ENCODE assay signal across 14 cellular contexts in genomic region chr4:53576218-53576617, GRCh38. TPM values are rescaled to one million over a fixed set of nuclear protein-coding genes. Genes with fewer than 3 reads are reported as not detected.
DNase-seq lines count a peak whose midpoint lies in the region; ATAC-seq and TF ChIP-seq lines count a peak whose summit lies in the region.
"Had no signal": no experiment of that assay in that cellular context is flagged by ENCODE, and none has a peak within 500 bp of the region (broad histone marks: within the 10 kb centered on the region; RNA-seq: fewer than 3 reads in every experiment).

No MANE protein-coding gene starts in this region.

- intact Hi-C loops in IMR-90 (cut with micrococcal nuclease) (loop anchor here (2.0 to 5.0 kb wide), 6 partner anchors 84 to 651 kb away; partner anchors contain the start of gene PDGFRA), right cardiac atrium (cut with DNase I) (no loop called here)

- H3K36me3 ChIP-seq in IMR-90 (ENCODE audit: control insufficient read depth, insufficient read depth, low read length) (no peaks in the 10 kb centered on the region), fibroblast of lung (ENCODE audit: control insufficient read depth, insufficient read depth, low read length) (no peaks in the 10 kb centered on the region), osteoblast (ENCODE audit: insufficient read depth, low read length) (no peaks in the 10 kb centered on the region)

- H3K18ac ChIP-seq in IMR-90 (ENCODE audit: low read depth, low read length) = peak overlapping the region; percentile 99

- H2AFZ ChIP-seq in IMR-90 (replicated peaks; ENCODE audit: low read length, poor library complexity) = peak overlapping the region; percentile 80
- H2AFZ ChIP-seq in fibroblast of lung (ENCODE audit: low read length) = no peak overlapping the region
- no peak overlapping the region for H2AFZ ChIP-seq in osteoblast (ENCODE audit: low read length)

- peak overlapping the region; percentile 98 for H3K27ac ChIP-seq in IMR-90 (ENCODE audit: insufficient read depth, low read length)
- no peak overlapping the region for H3K27ac ChIP-seq in fibroblast of lung (ENCODE audit: insufficient read depth, low read length)
- H3K27ac ChIP-seq in osteoblast (ENCODE audit: low read depth, low read length) = no peak overlapping the region
- H3K27ac ChIP-seq in right cardiac atrium (ENCODE audit: low read length) = no peak overlapping the region

- H3K79me2 ChIP-seq in fibroblast of lung (ENCODE audit: control insufficient read depth, insufficient read depth, low read length) (no peaks in the 10 kb centered on the region), osteoblast (ENCODE audit: insufficient read depth, low read length) (no peaks in the 10 kb centered on the region)

- no peak for TF ChIP-seq POLR2A in IMR-90 (IDR thresholded peaks at IDR 0.05; ENCODE audit: low read depth, low read length)
- no peak for TF ChIP-seq POLR2A in erythroblast (IDR thresholded peaks at IDR 0.05; ENCODE audit: low read length)

- H3K4ac ChIP-seq in IMR-90 (ENCODE audit: low read depth, low read length) = peak overlapping the region; percentile 99

- H3K9me3 ChIP-seq in IMR-90 (ENCODE audit: control insufficient read depth, insufficient read depth, low read length) = no peaks in the 10 kb centered on the region; the same call in 1 of the 2 replicates
- H3K9me3 ChIP-seq in fibroblast of lung (ENCODE audit: control insufficient read depth, insufficient read depth, low read depth, low read length) = no peaks in the 10 kb centered on the region
- no peaks in the 10 kb centered on the region for H3K9me3 ChIP-seq in osteoblast (ENCODE audit: low read depth, low read length)
- no peaks in the 10 kb centered on the region for H3K9me3 ChIP-seq in right cardiac atrium (ENCODE audit: control insufficient read depth, low read length)
- H3K9me3 ChIP-seq: SK-N-SH had no signal

- H3K4me2 ChIP-seq in IMR-90 (ENCODE audit: low read depth, low read length) = peak overlapping the region; percentile 23; the same call in 1 of the 2 replicates
- H3K4me2 ChIP-seq in fibroblast of lung (ENCODE audit: extremely low read depth, insufficient read depth, low read length) = peak overlapping the region; percentile 54
- no peak overlapping the region for H3K4me2 ChIP-seq in osteoblast (ENCODE audit: insufficient read depth, low read length)

- H3K14ac ChIP-seq in IMR-90 (replicated peaks; ENCODE audit: low read depth, low read length) = peak overlapping the region; percentile 94

- no peaks in the 10 kb centered on the region; a peak in 1 of 4 replicates for H3K79me1 ChIP-seq in IMR-90 (ENCODE audit: low read depth in 1 of 2, low read length in 2 of 2)

- TF ChIP-seq CTCF in IMR-90 (conservative IDR thresholded peaks at IDR 0.05; ENCODE audit: low read depth, low read length) = no peak
- no peak for TF ChIP-seq CTCF in fibroblast of lung (conservative IDR thresholded peaks at IDR 0.05 in 1 of 2, IDR thresholded peaks at IDR 0.05 in 1 of 2; ENCODE audit: low read depth in 1 of 2, low read length in 2 of 2)
- no peak for TF ChIP-seq CTCF in osteoblast (IDR thresholded peaks at IDR 0.05; ENCODE audit: extremely low read depth, low read depth, low read length)

- peak overlapping the region; percentile 89 for H2AK9ac ChIP-seq in IMR-90 (replicated peaks; ENCODE audit: low read depth, low read length, poor library complexity)

- POLR2A ChIA-PET in IMR-90 (lab: Charles Lee; ENCODE audit: unreplicated experiment) = no interaction called here

- H3K56ac ChIP-seq in IMR-90 (ENCODE audit: extremely low read depth, insufficient read depth, low read length) = peak overlapping the region; percentile 89

- peak overlapping the region; percentile 99 for H4K5ac ChIP-seq in IMR-90 (ENCODE audit: low read depth, low read length)

- BruUV-seq in IMR-90 (replicated peaks; lab: Mats Ljungman, UMichigan) = no TSS peak

- in situ Hi-C loops in IMR-90 (cut with MboI; ENCODE audit: low sequenced_read_pairs) = no loop called here

- dilution Hi-C loops in IMR-90 (cut with HindIII; ENCODE audit: low sequenced_read_pairs, unreplicated experiment) = no loop called here

- H2BK120ac ChIP-seq in IMR-90 (ENCODE audit: low read depth, low read length) = peak overlapping the region; percentile 99

- H3K27me3 ChIP-seq in IMR-90 (ENCODE audit: control insufficient read depth, insufficient read depth, low read length) (no peaks in the 10 kb centered on the region), fibroblast of lung (ENCODE audit: control insufficient read depth, insufficient read depth, low read length) (no peaks in the 10 kb centered on the region), osteoblast (ENCODE audit: insufficient read depth, low read length) (no peaks in the 10 kb centered on the region), right cardiac atrium (ENCODE audit: control insufficient read depth, insufficient read depth) (no peaks in the 10 kb centered on the region)

- H3K9ac ChIP-seq in IMR-90 (ENCODE audit: low read depth, low read length) = peak overlapping the region; percentile 74
- no peak overlapping the region for H3K9ac ChIP-seq in fibroblast of lung (ENCODE audit: insufficient read depth, low read length)
- H3K9ac ChIP-seq: SK-N-SH had no signal

- H3K4me1 ChIP-seq in IMR-90 (ENCODE audit: control insufficient read depth, insufficient read depth, low read length) (peaks cover 32% of the 10 kb centered on the region), fibroblast of lung (ENCODE audit: control insufficient read depth, extremely low read depth, insufficient read depth, low read length) (peaks cover 6% of the 10 kb centered on the region), osteoblast (ENCODE audit: insufficient read depth, low read length) (peaks cover 19% of the 10 kb centered on the region), right cardiac atrium (ENCODE audit: control insufficient read depth, insufficient read depth, low read length) (peaks cover 2% of the 10 kb centered on the region)

- peak overlapping the region; percentile 94 for H2BK5ac ChIP-seq in IMR-90 (ENCODE audit: low read depth, low read length, poor library complexity, severe bottlenecking)

- peak overlapping the region; percentile 94 to 96 for H4K8ac ChIP-seq in IMR-90 (ENCODE audit: low read depth in 2 of 2, low read length in 2 of 2)

- CTCF ChIA-PET in IMR-90 (lab: Yijun Ruan, JAX) = interaction anchor here (0.6 to 1.4 kb wide), 2 partner anchors 98 to 568 kb away, joined by 3 to 4 read pairs; no protein-coding TSS in a partner anchor

- H4K91ac ChIP-seq in IMR-90 (ENCODE audit: insufficient read depth, low read depth, low read length) = peak overlapping the region; percentile 98

- peak overlapping the region; percentile 90 for H3K23ac ChIP-seq in IMR-90 (ENCODE audit: low read depth, low read length)

- H2AK5ac ChIP-seq in IMR-90 (ENCODE audit: low read depth, low read length) = peak overlapping the region; percentile 97

- H3K4me3 ChIP-seq in IMR-90 (ENCODE audit: insufficient read depth, low read depth, low read length) (no peak overlapping the region), fibroblast of lung (replicated peaks in 1 of 4; ENCODE audit: control extremely low read depth in 1 of 4, insufficient read depth in 1 of 4, low read depth in 3 of 4, low read length in 4 of 4) (no peak overlapping the region), osteoblast (ENCODE audit: insufficient read depth, low read length) (no peak overlapping the region), right cardiac atrium (ENCODE audit: low read length) (no peak overlapping the region)

- TF ChIP-seq RAD21 in IMR-90 (IDR thresholded peaks at IDR 0.05; ENCODE audit: low read length) = no peak

- peaks cover 20% of the 10 kb centered on the region for H3K9me1 ChIP-seq in IMR-90 (ENCODE audit: insufficient read depth, low read length)

- DNase-seq in IMR-90 = no peak
- DNase-seq in fibroblast of lung (ENCODE audit: low read depth in 2 of 2) = no peak
- DNase-seq in osteoblast (ENCODE audit: insufficient read length, low spot score, missing footprints) = peak; percentile 31
- DNase-seq in activated T-cell treated with anti-CD3 and anti-CD28 coated beads, Interleukin-2, amount 50 U/mL, for 48 hours = no peak
- DNase-seq in erythroblast (lab: John Stamatoyannopoulos, UW) = no peak
- no peak for DNase-seq in NCI-H1048 (lab: John Stamatoyannopoulos, UW)
- no peak for DNase-seq in right cardiac atrium
- DNase-seq: C1 segment of cervical spinal cord; COR-L47; NCI-H2107; NCI-H226; NCI-H526; NK-92 treated with Interleukin-12 subunit alpha and Interleukin-12 subunit beta, amount 100 ng/mL, for 24 hours; SK-N-SH had no signal

- peak; percentile 9 for ATAC-seq in IMR-90 (ENCODE audit: low read depth)
- ATAC-seq in right cardiac atrium = no peak

- H4K20me1 ChIP-seq in IMR-90 (ENCODE audit: insufficient read depth, low read length) = no peaks in the 10 kb centered on the region
- H4K20me1 ChIP-seq in fibroblast of lung (ENCODE audit: control insufficient read depth, extremely low read depth, insufficient read depth, low read length) = no peaks in the 10 kb centered on the region
- H4K20me1 ChIP-seq in osteoblast (ENCODE audit: insufficient read depth, low read length) = no peaks in the 10 kb centered on the region

- no CpG with 5 or more reads among the region's 6 CpGs for WGBS in IMR-90 (ENCODE audit: extremely low coverage in 2 of 2, insufficient read length in 1 of 2), 2 experiments
- WGBS in right cardiac atrium = 89% methylated on average over 6 of the region's 6 CpGs

- H2BK20ac ChIP-seq in IMR-90 (ENCODE audit: low read depth, low read length) = peak overlapping the region; percentile 99

- H2BK15ac ChIP-seq in IMR-90 (ENCODE audit: low read depth, low read length) = peak overlapping the region; percentile 98; the same call in 2 of the 3 replicates

TF ChIP-seq in IMR-90, 13 proteins besides CTCF, POLR2A, EP300 and RAD21 (continues in another document):
- TF ChIP-seq MXI1 (IDR thresholded peaks at IDR 0.05; ENCODE audit: borderline replicate concordance, low read depth, low read length) = no peak
- no peak for TF ChIP-seq MAZ (IDR thresholded peaks at IDR 0.05; ENCODE audit: borderline replicate concordance, low read depth, low read length)
- TF ChIP-seq RCOR1 (IDR thresholded peaks at IDR 0.05; ENCODE audit: insufficient replicate concordance, low read length) = no peak
- no peak for TF ChIP-seq SMC3 (IDR thresholded peaks at IDR 0.05; ENCODE audit: low read depth, low read length)
- no peak for TF ChIP-seq RFX5 (IDR thresholded peaks at IDR 0.05; ENCODE audit: low read depth, low read length)

RNA-seq across cellular contexts. Expression of gene LNX1, which starts 15.1 kb away (rescaled TPM):
- 0.28 and 0.36 TPM in 2 replicates for total RNA-seq in IMR-90 (2012; rRNA removed)
- 0.15 and 0.19 TPM in 2 replicates for polyA plus RNA-seq in IMR-90 (2012; rRNA removed)
- polyA plus RNA-seq in IMR-90 (2012; cell fraction: cytosol; rRNA removed) = 0.08 and 0.14 TPM in 2 replicates
- polyA plus RNA-seq in IMR-90 (2012; cell fraction: nucleus; rRNA removed; ENCODE audit: low replicate concordance) = 0.48 and 1.6 TPM in 2 replicates
- total RNA-seq in fibroblast of lung = 0.51 and 1.3 TPM in 2 replicates
- 0.48 and 0.61 TPM in 2 replicates for polyA plus RNA-seq in fibroblast of lung
- polyA plus RNA-seq in fibroblast of lung (2012) = 0.65 and 0.88 TPM in 2 replicates
- not detected in 2 replicates for polyA minus RNA-seq in fibroblast of lung (ENCODE audit: low replicate concordance)
- 6.2 and 9.8 TPM in 2 replicates for total RNA-seq in osteoblast
- 10 to 100 TPM in 1 of 4 donors, 1 to 10 TPM in 3; 4.4 to 11.5 (median 7.3) TPM for total RNA-seq in right cardiac atrium
- 6.8 TPM for polyA plus RNA-seq in right cardiac atrium
